20 cellular contexts compared by ENCODE assay signal in genomic region chr6:43932259-43932900, GRCh38.
"Had no signal": no experiment of that assay in that cellular context is flagged by ENCODE, and none has a peak within 500 bp of the region (broad histone marks: within the 10 kb centered on the region; RNA-seq: fewer than 3 reads in every experiment).

No MANE protein-coding gene starts in this region.

- H3K9me3 ChIP-seq: breast epithelium, heart left ventricle, psoas muscle, right lobe of liver, suprapubic skin had no signal

- DNase-seq: activated B cell treated with CpG ODN at 0.5 μM for 24 hours; activated CD4-positive, alpha-beta T cell treated with anti-CD3 and anti-CD28 coated beads, Interleukin-2, amount 10 ng/mL, durations not matched to agents 24 days and 14 days; amygdala; effector CD4-positive, alpha-beta T cell; heart left ventricle; islet precursor cell; left ventricle myocardium superior; midbrain; naive thymus-derived CD4-positive, alpha-beta T cell; occipital lobe; stimulated activated CD4-positive, alpha-beta T cell treated with anti-CD3 and anti-CD28 coated beads, Interleukin-4, amount 100 ng/mL, for 1 hour; stimulated activated CD8-positive, alpha-beta memory T cell treated with anti-CD3 and anti-CD28 coated beads, Interleukin-4, amount 100 ng/mL, for 48 hours; stimulated activated naive CD8-positive, alpha-beta T cell treated with anti-CD3 and anti-CD28 coated beads, Interleukin-15, Interleukin-2, amounts not matched to agents 100 U/mL and 50 U/mL, for 24 hours; T-helper 17 cell had no signal

- H3K4me1 ChIP-seq: breast epithelium, suprapubic skin had no signal

- H3K36me3 ChIP-seq: breast epithelium, heart left ventricle, right lobe of liver, suprapubic skin had no signal

- H3K4me3 ChIP-seq: breast epithelium, heart left ventricle, psoas muscle, right lobe of liver, suprapubic skin had no signal

- H3K27ac ChIP-seq: breast epithelium, heart left ventricle, psoas muscle, right lobe of liver, suprapubic skin had no signal

- ATAC-seq: activated T-helper 17 cell treated with anti-CD3 and anti-CD28 coated beads, Interleukin-2, amount 50 U/mL, for 72 hours; heart left ventricle; left ventricle myocardium superior; naive thymus-derived CD4-positive, alpha-beta T cell; psoas muscle; right lobe of liver; stimulated activated naive CD8-positive, alpha-beta T cell treated with anti-CD3 and anti-CD28 coated beads, Interleukin-15, Interleukin-2, amounts not matched to agents 100 U/mL and 50 U/mL, for 24 hours; T-helper 17 cell had no signal

- FAIRE-seq: frontal cortex had no signal

- H3K27me3 ChIP-seq: breast epithelium, heart left ventricle, right lobe of liver, suprapubic skin had no signal
